ENCODE assay signal across 8 cellular contexts in genomic region chr6:24524801-24525200, GRCh38. TPM values are rescaled to one million over a fixed set of nuclear protein-coding genes. Genes with fewer than 3 reads are reported as not detected.
DNase-seq lines count a peak whose midpoint lies in the region; ATAC-seq lines count a peak whose summit lies in the region.

No MANE protein-coding gene starts in this region.

- ATAC-seq in effector memory CD8-positive, alpha-beta T cell (replicated peaks) = no peak

- H3K4me1 Mint-ChIP-seq in effector memory CD8-positive, alpha-beta T cell (ENCODE audit: low read depth in 2 of 2) = no peaks in the 10 kb centered on the region

- DNase-seq in NCI-H526 (lab: John Stamatoyannopoulos, UW) = peak; percentile 17 to 61
- DNase-seq in NCI-H526 treated with DMSO at 0.1 percent for 48 hours (lab: John Stamatoyannopoulos, UW) = no peak
- peak in 40 of 76 experiments; percentile 5 to 63 (median 30) for DNase-seq in HUDEP-2 (lab: John Stamatoyannopoulos, UW; ENCODE audit: unreplicated experiment in 76 of 76)
- peak; percentile 56 for DNase-seq in RKO (ENCODE audit: low spot score)
- peak; percentile 7 for DNase-seq in glomerular endothelial cell (ENCODE audit: extremely low read depth, low read depth, low spot score)
- DNase-seq in effector memory CD8-positive, alpha-beta T cell = no peak
- DNase-seq in substantia nigra (lab: John Stamatoyannopoulos, UW) = no peak
- no peak for DNase-seq in stimulated activated CD4-positive, alpha-beta T cell treated with anti-CD3 and anti-CD28 coated beads, Interleukin-1b, Interleukin-23, amount 100 ng/mL, for 48 hours

- no peaks in the 10 kb centered on the region for H3K27me3 Mint-ChIP-seq in effector memory CD8-positive, alpha-beta T cell

- H3K9me3 Mint-ChIP-seq in effector memory CD8-positive, alpha-beta T cell = no peaks in the 10 kb centered on the region

- H3K4me3 Mint-ChIP-seq in effector memory CD8-positive, alpha-beta T cell = no peak overlapping the region

- no peak overlapping the region for H3K27ac Mint-ChIP-seq in effector memory CD8-positive, alpha-beta T cell

- H3K27ac ChIP-seq in substantia nigra (ENCODE audit: low read depth, low read length, poor library complexity, severe bottlenecking) = no peak overlapping the region

- H3K36me3 Mint-ChIP-seq in effector memory CD8-positive, alpha-beta T cell (ENCODE audit: insufficient read depth) = peaks cover 12% of the 10 kb centered on the region

RNA-seq across cellular contexts. Expression of gene ALDH5A1, which starts 30.0 kb away (rescaled TPM):
- 1.3 and 1.7 TPM in 2 replicates for total RNA-seq in glomerular endothelial cell

RNA-seq across cellular contexts. Expression of gene GPLD1, which starts 35.4 kb away (rescaled TPM):
- total RNA-seq in glomerular endothelial cell = 0.18 TPM in 1 of 2 replicates, not detected in the other

Comparison
In these comparisons a context has a peak if more than half of its experiments do, and no peak if none do; other contexts are left out.
1. DNase-seq: peak in NCI-H526 (2 of 2), HUDEP-2 (40 of 76), RKO (single experiment) and glomerular endothelial cell (single experiment); none in NCI-H526 treated with DMSO at 0.1 percent for 48 hours (single experiment), effector memory CD8-positive, alpha-beta T cell (0 of 3), substantia nigra (0 of 49) and stimulated activated CD4-positive, alpha-beta T cell treated with anti-CD3 and anti-CD28 coated beads, Interleukin-1b, Interleukin-23, amount 100 ng/mL, for 48 hours (single experiment).